ENCODE assay signal across 25 cellular contexts in the genomic region with DNA sequence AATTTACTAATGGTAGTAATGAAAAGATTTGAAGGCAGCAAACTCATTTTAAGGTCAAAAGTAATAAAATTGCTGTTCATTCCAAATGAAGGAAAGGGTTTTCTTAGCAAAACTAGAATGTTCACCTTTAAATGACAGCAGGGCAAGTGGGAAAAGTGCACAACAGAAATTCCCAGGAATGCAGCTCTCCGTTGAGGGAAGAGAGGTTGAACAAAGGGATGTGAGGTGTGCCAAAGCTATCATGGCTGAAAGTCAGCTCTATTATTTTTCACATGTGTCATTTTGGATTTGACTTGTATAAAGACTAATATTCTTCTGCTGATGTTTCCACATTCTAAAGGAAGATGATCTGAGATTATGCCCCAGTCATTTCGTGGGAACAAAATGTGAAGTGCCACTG. TPM values are rescaled to one million over a fixed set of nuclear protein-coding genes. Genes with fewer than 3 reads are reported as not detected.
DNase-seq lines count a peak whose midpoint lies in the region; ATAC-seq, FAIRE-seq and TF ChIP-seq lines count a peak whose summit lies in the region.
"Had no signal": no experiment of that assay in that cellular context is flagged by ENCODE, and none has a peak within 500 bp of the region (broad histone marks: within the 10 kb centered on the region; RNA-seq: fewer than 3 reads in every experiment).

No MANE protein-coding gene starts in this region.

- peak; percentile 24 for FAIRE-seq in endothelial cell of umbilical vein (lab: Jason Lieb, UNC)
- FAIRE-seq: A549, GM12891, H1 had no signal

- H3K27me3 ChIP-seq in IMR-90 (ENCODE audit: control insufficient read depth, insufficient read depth, low read length) (no peaks in the 10 kb centered on the region), endothelial cell of umbilical vein (ENCODE audit: control insufficient read depth in 2 of 2, insufficient read depth in 2 of 2, low read length in 2 of 2) (no peaks in the 10 kb centered on the region), right cardiac atrium (ENCODE audit: control insufficient read depth, insufficient read depth) (no peaks in the 10 kb centered on the region)
- H3K27me3 ChIP-seq: BE2C; BLaER1 treated with 17β-estradiol and CSF1 and Interleukin-3, amounts not matched to agents 10 nM and 100 nM had no signal

- no peaks in the 10 kb centered on the region for H3K9me3 ChIP-seq in IMR-90 (ENCODE audit: control insufficient read depth, insufficient read depth, low read length)
- no peaks in the 10 kb centered on the region for H3K9me3 ChIP-seq in endothelial cell of umbilical vein (replicated peaks; ENCODE audit: control insufficient read depth, insufficient read depth, low read length)
- H3K9me3 ChIP-seq in right cardiac atrium (ENCODE audit: control insufficient read depth, low read length) = no peaks in the 10 kb centered on the region
- H3K9me3 ChIP-seq: A549; BE2C; BLaER1 treated with 17β-estradiol and CSF1 and Interleukin-3, amounts not matched to agents 10 nM and 100 nM had no signal

- peak overlapping the region; percentile 9 for H2BK5ac ChIP-seq in IMR-90 (ENCODE audit: low read depth, low read length, poor library complexity, severe bottlenecking)

- no peak overlapping the region for H3K14ac ChIP-seq in IMR-90 (replicated peaks; ENCODE audit: low read depth, low read length)

- H2AFZ ChIP-seq in IMR-90 (replicated peaks; ENCODE audit: low read length, poor library complexity) (no peak overlapping the region), endothelial cell of umbilical vein (ENCODE audit: low read depth, low read length) (no peak overlapping the region)
- H2AFZ ChIP-seq: GM23248 had no signal

- TF ChIP-seq POLR2A in IMR-90 (IDR thresholded peaks at IDR 0.05; ENCODE audit: low read depth, low read length) (no peak), endothelial cell of umbilical vein (IDR thresholded peaks at IDR 0.05; ENCODE audit: low read depth, low read length) (no peak)

- H4K8ac ChIP-seq in IMR-90 (ENCODE audit: low read depth in 2 of 2, low read length in 2 of 2) = peak overlapping the region in 1 of 2 experiments; percentile 28; a peak in 1 of 4 replicates

- H3K4me1 ChIP-seq in IMR-90 (ENCODE audit: control insufficient read depth, insufficient read depth, low read length) (peaks cover 12% of the 10 kb centered on the region), endothelial cell of umbilical vein (ENCODE audit: control insufficient read depth, extremely low read depth, insufficient read depth, low read length) (peaks cover 10% of the 10 kb centered on the region), right cardiac atrium (ENCODE audit: control insufficient read depth, insufficient read depth, low read length) (no peaks in the 10 kb centered on the region)
- H3K4me1 ChIP-seq: A549; BE2C; BLaER1 treated with 17β-estradiol and CSF1 and Interleukin-3, amounts not matched to agents 10 nM and 100 nM had no signal

- no peak overlapping the region for H4K5ac ChIP-seq in IMR-90 (ENCODE audit: low read depth, low read length)

- H2BK20ac ChIP-seq in IMR-90 (ENCODE audit: low read depth, low read length) = no peak overlapping the region

- ATAC-seq in IMR-90 (ENCODE audit: low read depth) (no peak), GM18498 (IDR thresholded peaks at IDR 0.05; ENCODE audit: unreplicated experiment) (no peak), HG03139 (IDR thresholded peaks at IDR 0.05; ENCODE audit: unreplicated experiment) (no peak), right cardiac atrium (no peak)
- ATAC-seq: A549, HCT116 had no signal

- H3K79me2 ChIP-seq in endothelial cell of umbilical vein (ENCODE audit: control insufficient read depth, insufficient read depth, low read length) = peaks cover 8% of the 10 kb centered on the region

- H2BK15ac ChIP-seq in IMR-90 (ENCODE audit: low read depth, low read length) = peak overlapping the region; percentile 56; the same call in 2 of the 3 replicates

- H3K9ac ChIP-seq in IMR-90 (ENCODE audit: low read depth, low read length) = no peak overlapping the region
- H3K9ac ChIP-seq in endothelial cell of umbilical vein (replicated peaks; ENCODE audit: extremely low read depth, insufficient read depth, low read length) = no peak overlapping the region
- H3K9ac ChIP-seq: BLaER1 treated with 17β-estradiol and CSF1 and Interleukin-3, amounts not matched to agents 10 nM and 100 nM; GM23248 had no signal

- H3K36me3 ChIP-seq in IMR-90 (ENCODE audit: control insufficient read depth, insufficient read depth, low read length) (peaks cover 8% of the 10 kb centered on the region), endothelial cell of umbilical vein (ENCODE audit: control insufficient read depth in 2 of 2, extremely low read depth in 1 of 2, insufficient read depth in 2 of 2, low read length in 2 of 2) (peaks cover 3 to 4% of the 10 kb centered on the region in 2 experiments)
- H3K36me3 ChIP-seq: BE2C; BLaER1 treated with 17β-estradiol and CSF1 and Interleukin-3, amounts not matched to agents 10 nM and 100 nM had no signal

- CTCF ChIA-PET in IMR-90 (lab: Yijun Ruan, JAX) = no interaction called here
- CTCF ChIA-PET in endothelial cell of umbilical vein (lab: Charles Lee) = interaction anchor here (2.1 kb wide), 1 partner anchor 19 kb away, joined by 6 read pairs; no protein-coding TSS in a partner anchor

- H4K20me1 ChIP-seq in IMR-90 (ENCODE audit: insufficient read depth, low read length) (no peaks in the 10 kb centered on the region), endothelial cell of umbilical vein (replicated peaks; ENCODE audit: control insufficient read depth, extremely low read depth, insufficient read depth, low read length) (no peaks in the 10 kb centered on the region)
- H4K20me1 ChIP-seq: BLaER1 treated with 17β-estradiol and CSF1 and Interleukin-3, amounts not matched to agents 10 nM and 100 nM had no signal

- dilution Hi-C loops in IMR-90 (cut with HindIII; ENCODE audit: low sequenced_read_pairs, unreplicated experiment) = no loop called here
- dilution Hi-C loops in endothelial cell of umbilical vein (cut with MboI; ENCODE audit: extremely low pct_ligation_motif_present, low sequenced_read_pairs) = no loop called here

- no peak overlapping the region for H3K27ac ChIP-seq in IMR-90 (ENCODE audit: insufficient read depth, low read length)
- no peak overlapping the region for H3K27ac ChIP-seq in endothelial cell of umbilical vein (ENCODE audit: insufficient read depth, low read depth, low read length)
- no peak overlapping the region for H3K27ac ChIP-seq in right cardiac atrium (ENCODE audit: low read length)
- H3K27ac ChIP-seq: A549; BLaER1 treated with 17β-estradiol and CSF1 and Interleukin-3, amounts not matched to agents 10 nM and 100 nM; GM23248 had no signal

- H3K4me3 ChIP-seq in IMR-90 (ENCODE audit: insufficient read depth, low read depth, low read length) = no peak overlapping the region
- no peak overlapping the region for H3K4me3 ChIP-seq in endothelial cell of umbilical vein (replicated peaks in 1 of 3; ENCODE audit: insufficient read depth in 1 of 3, low read depth in 1 of 3, low read length in 3 of 3)
- H3K4me3 ChIP-seq in right cardiac atrium (ENCODE audit: low read length) = no peak overlapping the region
- H3K4me3 ChIP-seq: A549; BLaER1 treated with 17β-estradiol and CSF1 and Interleukin-3, amounts not matched to agents 10 nM and 100 nM; GM23248 had no signal

- in situ Hi-C loops in IMR-90 (cut with MboI; ENCODE audit: low sequenced_read_pairs) = no loop called here

- peaks cover 0 to 26% of the 10 kb centered on the region in 2 experiments; a peak in 3 of 4 replicates for H3K79me1 ChIP-seq in IMR-90 (ENCODE audit: low read depth in 1 of 2, low read length in 2 of 2)

- H2AK9ac ChIP-seq in IMR-90 (replicated peaks; ENCODE audit: low read depth, low read length, poor library complexity) = no peak overlapping the region

- H3K9me1 ChIP-seq in IMR-90 (ENCODE audit: insufficient read depth, low read length) (peaks cover 9% of the 10 kb centered on the region), endothelial cell of umbilical vein (replicated peaks; ENCODE audit: control insufficient read depth, extremely low read depth, insufficient read depth, low read length) (no peaks in the 10 kb centered on the region)

- POLR2A ChIA-PET in IMR-90 (lab: Charles Lee; ENCODE audit: unreplicated experiment) (no interaction called here), endothelial cell of umbilical vein (lab: Charles Lee) (no interaction called here)

- WGBS in IMR-90 (ENCODE audit: extremely low coverage in 2 of 2, insufficient read length in 1 of 2), 2 experiments = no CpG with 5 or more reads among the region's 2 CpGs
- 64% methylated on average over 2 of the region's 2 CpGs for WGBS in right cardiac atrium

- intact Hi-C loops in IMR-90 (cut with micrococcal nuclease) (loop anchor here (5.0 kb wide), 1 partner anchor 33 kb away; no protein-coding TSS in a partner anchor), endothelial cell of umbilical vein (cut with micrococcal nuclease) (no loop called here), right cardiac atrium (cut with DNase I) (no loop called here)

- no peak overlapping the region for H4K91ac ChIP-seq in IMR-90 (ENCODE audit: insufficient read depth, low read depth, low read length)

- H2BK120ac ChIP-seq in IMR-90 (ENCODE audit: low read depth, low read length) = no peak overlapping the region; the same call in 1 of the 2 replicates

- H3K56ac ChIP-seq in IMR-90 (ENCODE audit: extremely low read depth, insufficient read depth, low read length) = no peak overlapping the region

- H3K23ac ChIP-seq in IMR-90 (ENCODE audit: low read depth, low read length) = no peak overlapping the region

- no TSS peak for BruUV-seq in IMR-90 (replicated peaks; lab: Mats Ljungman, UMichigan)
- BruUV-seq in endothelial cell of umbilical vein (replicated peaks; lab: Mats Ljungman, UMichigan) = no TSS peak

- peak overlapping the region; percentile 42; the same call in 1 of the 2 replicates for H2AK5ac ChIP-seq in IMR-90 (ENCODE audit: low read depth, low read length)

- no peak overlapping the region for H3K4ac ChIP-seq in IMR-90 (ENCODE audit: low read depth, low read length)

- H3K4me2 ChIP-seq in IMR-90 (ENCODE audit: low read depth, low read length) (no peak overlapping the region), endothelial cell of umbilical vein (ENCODE audit: insufficient read depth, low read length) (no peak overlapping the region)
- H3K4me2 ChIP-seq: A549; BLaER1 treated with 17β-estradiol and CSF1 and Interleukin-3, amounts not matched to agents 10 nM and 100 nM had no signal

- H3K18ac ChIP-seq in IMR-90 (ENCODE audit: low read depth, low read length) = no peak overlapping the region

- TF ChIP-seq RAD21 in IMR-90 (IDR thresholded peaks at IDR 0.05; ENCODE audit: low read length) = no peak

- DNase-seq in IMR-90 (no peak), dermis blood vessel endothelial cell (peak; percentile 49), endothelial cell of umbilical vein (ENCODE audit: low read depth, low spot score) (peak; percentile 89), right cardiac atrium (no peak)
- DNase-seq in stimulated activated CD4-positive, alpha-beta T cell treated with anti-CD3 and anti-CD28 coated beads, Interleukin-2, amount 100 ng/mL, for 24 hours = no peak
- DNase-seq: 8988T; ACHN; AML-193; BE2C; CD4-positive, alpha-beta T cell; CD8-positive, alpha-beta memory T cell; DMS53; DMS79 treated with DMSO at 0.1 percent for 48 hours; GF-D8; GM23248; H9 had no signal

- TF ChIP-seq CTCF in IMR-90 (conservative IDR thresholded peaks at IDR 0.05; ENCODE audit: low read depth, low read length) (no peak), endothelial cell of umbilical vein (IDR thresholded peaks at IDR 0.05; ENCODE audit: extremely low read depth in 1 of 2, insufficient read depth in 1 of 2, low read depth in 1 of 2, low read length in 2 of 2) (no peak)

RNA-seq across cellular contexts. Expression of gene TEK, which starts 51.6 kb away (rescaled TPM):
- total RNA-seq in IMR-90 (2012; rRNA removed) (10.8 and 11.7 TPM in 2 replicates), dermis blood vessel endothelial cell (119 and 159 TPM in 2 replicates), endothelial cell of umbilical vein (38.9 and 44.1 TPM in 2 replicates), right cardiac atrium (10 to 100 TPM; 17.8 to 29.7 (median 23.5) TPM)
- polyA plus RNA-seq in IMR-90 (2012; rRNA removed) (4.9 and 6.3 TPM in 2 replicates), endothelial cell of umbilical vein (20.4 and 26.9 TPM in 2 replicates), right cardiac atrium (10.2 TPM)
- polyA plus RNA-seq in IMR-90 (2012; cell fraction: cytosol; rRNA removed) = 2.4 TPM in 2 replicates
- 1.1 and 6.6 TPM in 2 replicates for polyA plus RNA-seq in IMR-90 (2012; cell fraction: nucleus; rRNA removed; ENCODE audit: low replicate concordance)
- polyA plus RNA-seq in endothelial cell of umbilical vein (2011; cell fraction: cytosol; rRNA removed) = 28.3 and 28.8 TPM in 2 replicates
- 32.0 and 39.6 TPM in 2 replicates for polyA plus RNA-seq in endothelial cell of umbilical vein (2011; cell fraction: nucleus; rRNA removed)
- 52.5 and 53.2 TPM in 2 replicates for polyA plus RNA-seq in endothelial cell of umbilical vein (2012)
- 74.8 and 80.9 TPM in 2 replicates for polyA minus RNA-seq in endothelial cell of umbilical vein
- polyA minus RNA-seq in endothelial cell of umbilical vein (2011; cell fraction: cytosol; rRNA and poly(A)+ RNA removed) = not detected
- 37.5 and 52.6 TPM in 2 replicates for polyA minus RNA-seq in endothelial cell of umbilical vein (2011; cell fraction: nucleus; rRNA and poly(A)+ RNA removed)
- total RNA-seq: CD4-positive, alpha-beta T cell; CD8-positive, alpha-beta memory T cell; G401 had no signal
- polyA plus RNA-seq: CD14-positive monocyte; CD8-positive, alpha-beta memory T cell had no signal

Comparison
In these comparisons a context has a peak if more than half of its experiments do, and no peak if none do; other contexts are left out.
1. DNase-seq: peak in dermis blood vessel endothelial cell (single experiment) and endothelial cell of umbilical vein (single experiment); none in IMR-90 (single experiment), right cardiac atrium (0 of 3) and stimulated activated CD4-positive, alpha-beta T cell treated with anti-CD3 and anti-CD28 coated beads, Interleukin-2, amount 100 ng/mL, for 24 hours (0 of 2).